In genomic region chr1:54125671-54126070, GRCh38 we compare ENCODE assay signal across 9 cellular contexts. TPM values are rescaled to one million over a fixed set of nuclear protein-coding genes. Genes with fewer than 3 reads are reported as not detected.
A peak's percentile ranks its signal among the peaks of the same experiment; 100 is the strongest.
DNase-seq lines count a peak whose midpoint lies in the region; ATAC-seq, FAIRE-seq and TF ChIP-seq lines count a peak whose summit lies in the region.
"Had no signal": no experiment of that assay in that cellular context is flagged by ENCODE, and none has a peak within 500 bp of the region (broad histone marks: within the 10 kb centered on the region; RNA-seq: fewer than 3 reads in every experiment).

No MANE protein-coding gene starts in this region.

- DNase-seq in G401 (ENCODE audit: low spot score) (peak; percentile 32), RWPE2 (ENCODE audit: low spot score) (no peak), foreskin keratinocyte (no peak), prostate gland (ENCODE audit: low spot score) (peak; percentile 34), frontal cortex (ENCODE audit: low spot score in 2 of 2) (no peak)
- no peak for DNase-seq in effector CD4-positive, alpha-beta T cell

- H3K36me3 ChIP-seq in RWPE2 (ENCODE audit: low read depth) = no peaks in the 10 kb centered on the region
- no peaks in the 10 kb centered on the region for H3K36me3 ChIP-seq in prostate gland

- intact Hi-C loops in prostate gland (cut with DNase I) = no loop called here

- in situ Hi-C loops in G401 (cut with HindIII; ENCODE audit: low sequenced_read_pairs) = no loop called here

- peak; percentile 35 for TF ChIP-seq CTCF in RWPE2 (IDR thresholded peaks at IDR 0.05; ENCODE audit: poor library complexity, severe bottlenecking)
- TF ChIP-seq CTCF in foreskin keratinocyte (conservative IDR thresholded peaks at IDR 0.05) = peak; percentile 49
- peak in 3 of 4 experiments; percentile 37 to 45 (median 45) for TF ChIP-seq CTCF in prostate gland (IDR thresholded peaks at IDR 0.05)

- 96% methylated on average over 5 of the region's 5 CpGs for WGBS in prostate gland

- H3K27ac ChIP-seq in RWPE2 (ENCODE audit: poor library complexity, severe bottlenecking) (no peak overlapping the region), foreskin keratinocyte (no peak overlapping the region), prostate gland (no peak overlapping the region)

- no peak for TF ChIP-seq POLR2A in prostate gland (IDR thresholded peaks at IDR 0.05)

- H3K4me3 ChIP-seq in RWPE2 (ENCODE audit: severe bottlenecking) (no peak overlapping the region), prostate gland (no peak overlapping the region)

- no peak for FAIRE-seq in frontal cortex (lab: Jason Lieb, UNC)

- ATAC-seq in RWPE2 (ENCODE audit: low read depth) = peak; percentile 7; the same call in 1 of the 3 replicates
- no peak for ATAC-seq in foreskin keratinocyte
- no peak for ATAC-seq in HG02610 (IDR thresholded peaks at IDR 0.05; ENCODE audit: unreplicated experiment)
- ATAC-seq in GM19455 (IDR thresholded peaks at IDR 0.05; ENCODE audit: unreplicated experiment) = no peak

- H3K27me3 ChIP-seq in RWPE2 (ENCODE audit: insufficient read depth, poor library complexity, severe bottlenecking) = no peaks in the 10 kb centered on the region
- peaks cover 24% of the 10 kb centered on the region for H3K27me3 ChIP-seq in foreskin keratinocyte
- H3K27me3 ChIP-seq in prostate gland (replicated peaks; ENCODE audit: insufficient read depth) = no peaks in the 10 kb centered on the region

- H3K9me3 ChIP-seq in RWPE2 (ENCODE audit: severe bottlenecking) (no peaks in the 10 kb centered on the region), prostate gland (no peaks in the 10 kb centered on the region)

- H3K4me1 ChIP-seq in RWPE2 (ENCODE audit: insufficient read depth, poor library complexity, severe bottlenecking) = no peaks in the 10 kb centered on the region
- no peaks in the 10 kb centered on the region for H3K4me1 ChIP-seq in foreskin keratinocyte
- peaks cover 3% of the 10 kb centered on the region for H3K4me1 ChIP-seq in prostate gland (replicated peaks)

RNA-seq across cellular contexts. Expression of gene CDCP2, which starts 27.1 kb away (rescaled TPM):
- total RNA-seq in G401 (2014; rRNA removed; shearing (Covaris generic)) = not detected in 2 replicates
- total RNA-seq in foreskin keratinocyte (not detected in 2 replicates), prostate gland (under 1 TPM in 1 of 2 donors, not detected in 1; 0.23 TPM), frontal cortex (not detected)
- polyA plus RNA-seq in foreskin keratinocyte = not detected in 2 replicates
- total RNA-seq: temporal lobe had no signal

Comparison
In these comparisons a context has a peak if more than half of its experiments do, and no peak if none do; other contexts are left out.
1. DNase-seq: peak in G401 (single experiment) and prostate gland (single experiment); none in RWPE2 (single experiment), foreskin keratinocyte (0 of 2), effector CD4-positive, alpha-beta T cell (single experiment) and frontal cortex (0 of 2).
2. Peak in every context shown above with its lines, with median percentiles within 50 percentile points of each other: CTCF ChIP-seq.